In genomic region chr15:85457392-85457968, GRCh38 we compare ENCODE assay signal across 10 cellular contexts.
DNase-seq lines count a peak whose midpoint lies in the region; ATAC-seq and TF ChIP-seq lines count a peak whose summit lies in the region.
"Had no signal": no experiment of that assay in that cellular context is flagged by ENCODE, and none has a peak within 500 bp of the region (broad histone marks: within the 10 kb centered on the region; RNA-seq: fewer than 3 reads in every experiment).

No MANE protein-coding gene starts in this region.

- 45% methylated on average over 8 of the region's 8 CpGs for WGBS in esophagus muscularis mucosa
- WGBS in sigmoid colon, 2 donors, result 79 to 81% methylated on average over 8 of the region's 8 CpGs

- in situ Hi-C loops in HAP-1 (cut with MboI; ENCODE audit: low sequenced_read_pairs), result no loop called here

- no peak for TF ChIP-seq EP300 in esophagus muscularis mucosa (IDR thresholded peaks at IDR 0.05)
- no peak for TF ChIP-seq EP300 in sigmoid colon (IDR thresholded peaks at IDR 0.05)

- TF ChIP-seq CTCF in GM12865 (IDR thresholded peaks at IDR 0.05; ENCODE audit: insufficient read depth, low read depth, low read length, missing control alignments), result no peak
- no peak for TF ChIP-seq CTCF in esophagus muscularis mucosa (IDR thresholded peaks at IDR 0.05)
- TF ChIP-seq CTCF in sigmoid colon (IDR thresholded peaks at IDR 0.05), result no peak

- no peaks in the 10 kb centered on the region for H3K36me3 ChIP-seq in esophagus muscularis mucosa
- no peaks in the 10 kb centered on the region for H3K36me3 ChIP-seq in HAP-1 (replicated peaks)
- no peaks in the 10 kb centered on the region for H3K36me3 ChIP-seq in sigmoid colon

- no peaks in the 10 kb centered on the region for H3K9me3 ChIP-seq in esophagus muscularis mucosa
- H3K9me3 ChIP-seq in HAP-1, result no peaks in the 10 kb centered on the region
- no peaks in the 10 kb centered on the region for H3K9me3 ChIP-seq in sigmoid colon

- no peak overlapping the region for H3K4me3 ChIP-seq in GM12865 (ENCODE audit: low read depth, low read length)
- H3K4me3 ChIP-seq in esophagus muscularis mucosa, result no peak overlapping the region
- H3K4me3 ChIP-seq in HAP-1, result no peak overlapping the region
- no peak overlapping the region for H3K4me3 ChIP-seq in sigmoid colon

- POLR2A ChIA-PET in HEK293T (lab: Yijun Ruan, JAX), result interaction anchor here (1.8 kb wide), 1 partner anchor 47 kb away, joined by 4 read pairs; no protein-coding TSS in a partner anchor

- TF ChIP-seq POLR2A in esophagus muscularis mucosa (IDR thresholded peaks at IDR 0.05; ENCODE audit: low read depth) (no peak), sigmoid colon (IDR thresholded peaks at IDR 0.05) (no peak)

- H3K4me1 ChIP-seq in esophagus muscularis mucosa (peaks cover 39 to 93% (median 85%) of the 10 kb centered on the region in 4 donors), HAP-1 (peaks cover 19% of the 10 kb centered on the region), sigmoid colon (peaks cover 0 to 26% (median 10%) of the 10 kb centered on the region in 4 donors)

- CTCF ChIA-PET in HEK293T (lab: Yijun Ruan, JAX), result interaction anchor here (1.4 kb wide), 1 partner anchor 11 kb away, joined by 4 read pairs; no protein-coding TSS in a partner anchor

- H3K27me3 ChIP-seq in esophagus muscularis mucosa (no peaks in the 10 kb centered on the region), HAP-1 (ENCODE audit: low read depth) (no peaks in the 10 kb centered on the region), sigmoid colon (no peaks in the 10 kb centered on the region)

- H3K27ac ChIP-seq in esophagus muscularis mucosa (replicated peaks in 1 of 4), result peak overlapping the region; percentile 62 to 74 (median 67)
- peak overlapping the region in 1 of 4 donors; percentile 64 for H3K27ac ChIP-seq in sigmoid colon

- intact Hi-C loops in esophagus muscularis mucosa (cut with DNase I) (no loop called here), sigmoid colon (cut with DNase I) (no loop called here)

- ATAC-seq in GM19467 (IDR thresholded peaks at IDR 0.05; ENCODE audit: unreplicated experiment) (peak; percentile 68), HG03175 (IDR thresholded peaks at IDR 0.05; ENCODE audit: unreplicated experiment) (peak; percentile 82)

- DNase-seq in GM12865 (ENCODE audit: low read depth) (peak; percentile 77), esophagus muscularis mucosa (ENCODE audit: extremely low spot score) (no peak), HEK293T (ENCODE audit: extremely low spot score) (no peak), HAP-1 (ENCODE audit: low spot score in 2 of 2) (no peak), sigmoid colon (no peak)
- DNase-seq in activated naive CD4-positive, alpha-beta T cell (lab: John Stamatoyannopoulos, UW), result no peak
- DNase-seq: nucleus accumbens, substantia nigra had no signal

TF ChIP-seq in HEK293T, 16 proteins besides CTCF, POLR2A, EP300 and RAD21:
- no peak for TF ChIP-seq PKNOX1 (IDR thresholded peaks at IDR 0.05)
- no peak for TF ChIP-seq ZNF384 (IDR thresholded peaks at IDR 0.05)
- no peak for TF ChIP-seq NFRKB (IDR thresholded peaks at IDR 0.05)
TF ChIP-seq in HEK293T: peak in this region for 0.
